Comparison of ENCODE assay signal across 11 cellular contexts in the genomic region with DNA sequence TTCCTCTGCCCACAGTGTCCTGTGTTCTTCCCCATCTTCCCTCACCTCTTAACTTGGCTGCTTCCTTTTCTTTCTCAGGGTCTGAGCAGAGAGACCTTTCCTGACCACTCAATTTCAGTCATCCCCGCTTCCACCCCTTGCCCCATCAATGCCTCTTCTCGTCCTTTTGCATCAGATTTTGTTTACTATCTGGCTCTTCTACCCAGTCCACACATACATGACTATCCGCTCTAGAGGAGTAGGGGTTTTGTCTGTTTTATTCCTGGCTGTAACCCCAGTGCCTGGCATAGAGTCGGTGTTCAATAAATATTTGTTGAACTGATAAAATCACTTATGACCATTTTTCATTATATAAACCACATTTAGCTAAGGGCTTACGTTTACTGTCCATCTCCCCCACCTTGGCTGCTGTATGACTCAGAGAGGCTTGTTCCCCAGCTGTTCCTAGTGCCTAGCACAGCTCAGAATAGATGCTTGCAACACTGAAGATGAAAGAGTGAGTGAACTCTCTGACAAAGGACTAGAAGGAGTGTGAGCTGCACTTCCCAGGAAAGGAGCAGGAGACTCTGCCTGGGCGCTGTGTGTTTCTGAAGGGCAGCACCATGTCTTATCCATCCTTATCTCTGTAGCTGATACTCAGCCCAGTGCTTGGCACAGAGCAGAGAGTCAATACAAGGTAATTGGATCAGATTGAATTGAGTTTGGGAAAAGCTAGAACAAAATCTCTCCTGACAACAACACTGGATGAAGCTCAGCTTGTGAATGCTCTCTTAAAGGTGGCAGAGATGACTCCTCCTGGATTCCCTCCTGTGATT. TPM values are rescaled to one million over a fixed set of nuclear protein-coding genes. Genes with fewer than 3 reads are reported as not detected.
DNase-seq lines count a peak whose midpoint lies in the region; ATAC-seq and TF ChIP-seq lines count a peak whose summit lies in the region.
"Had no signal": no experiment of that assay in that cellular context is flagged by ENCODE, and none has a peak within 500 bp of the region (broad histone marks: within the 10 kb centered on the region; RNA-seq: fewer than 3 reads in every experiment).

No MANE protein-coding gene starts in this region.

- TF ChIP-seq CTCF in VCaP (conservative IDR thresholded peaks at IDR 0.05) (no peak), progenitor cell of endocrine pancreas (IDR thresholded peaks at IDR 0.05; ENCODE audit: unreplicated experiment) (no peak)

- no peaks in the 10 kb centered on the region for H3K27me3 Mint-ChIP-seq in activated T-cell treated with anti-CD3 and anti-CD28 coated beads, Interleukin-2, amount 50 U/mL, for 24 hours
- no peaks in the 10 kb centered on the region for H3K27me3 Mint-ChIP-seq in activated T-cell treated with anti-CD3 and anti-CD28 coated beads, Interleukin-2, amount 50 U/mL, for 4 hours (ENCODE audit: low read depth)
- H3K27me3 Mint-ChIP-seq in stimulated activated memory B cell treated with anti-CD40 and anti-IgM and Interleukin-4, amounts not matched to agents 10 μg/mL and 1 μg/mL and 100 μg/mL, for 72 hours = no peaks in the 10 kb centered on the region
- no peaks in the 10 kb centered on the region for H3K27me3 Mint-ChIP-seq in progenitor cell of endocrine pancreas

- no peak for DNase-seq in activated T-cell treated with anti-CD3 and anti-CD28 coated beads, Interleukin-2, amount 50 U/mL, for 24 hours
- DNase-seq in activated T-cell treated with anti-CD3 and anti-CD28 coated beads, Interleukin-2, amount 50 U/mL, for 4 hours = no peak
- DNase-seq in hepatic stellate cell (ENCODE audit: low spot score) (peak; percentile 60), T-helper 1 cell (no peak), progenitor cell of endocrine pancreas (ENCODE audit: low spot score, unreplicated experiment) (no peak)
- DNase-seq in activated CD8-positive, alpha-beta memory T cell treated with anti-CD3 and anti-CD28 coated beads, Interleukin-2, amount 50 U/mL, for 48 hours = no peak
- DNase-seq: nucleus accumbens had no signal

- H3K9me3 Mint-ChIP-seq in activated T-cell treated with anti-CD3 and anti-CD28 coated beads, Interleukin-2, amount 50 U/mL, for 24 hours = no peaks in the 10 kb centered on the region
- H3K9me3 Mint-ChIP-seq in activated T-cell treated with anti-CD3 and anti-CD28 coated beads, Interleukin-2, amount 50 U/mL, for 4 hours = peaks cover 1% of the 10 kb centered on the region
- no peaks in the 10 kb centered on the region for H3K9me3 Mint-ChIP-seq in stimulated activated memory B cell treated with anti-CD40 and anti-IgM and Interleukin-4, amounts not matched to agents 10 μg/mL and 1 μg/mL and 100 μg/mL, for 72 hours
- no peaks in the 10 kb centered on the region for H3K9me3 Mint-ChIP-seq in progenitor cell of endocrine pancreas (ENCODE audit: low read depth)

- no peak for ATAC-seq in activated T-cell treated with anti-CD3 and anti-CD28 coated beads, Interleukin-2, amount 50 U/mL, for 4 hours
- no peak for ATAC-seq in stimulated activated memory B cell treated with anti-CD40 and anti-IgM and Interleukin-4, amounts not matched to agents 10 μg/mL and 1 μg/mL and 100 μg/mL, for 72 hours
- ATAC-seq: GM12878 had no signal

- H3K27ac Mint-ChIP-seq in activated T-cell treated with anti-CD3 and anti-CD28 coated beads, Interleukin-2, amount 50 U/mL, for 24 hours = peak overlapping the region; percentile 31
- H3K27ac Mint-ChIP-seq in stimulated activated memory B cell treated with anti-CD40 and anti-IgM and Interleukin-4, amounts not matched to agents 10 μg/mL and 1 μg/mL and 100 μg/mL, for 72 hours = peak overlapping the region; percentile 10
- H3K27ac Mint-ChIP-seq in progenitor cell of endocrine pancreas = no peak overlapping the region

- H3K36me3 Mint-ChIP-seq in activated T-cell treated with anti-CD3 and anti-CD28 coated beads, Interleukin-2, amount 50 U/mL, for 24 hours (ENCODE audit: low read depth) = peaks cover 90% of the 10 kb centered on the region
- peaks cover 46% of the 10 kb centered on the region for H3K36me3 Mint-ChIP-seq in activated T-cell treated with anti-CD3 and anti-CD28 coated beads, Interleukin-2, amount 50 U/mL, for 4 hours (ENCODE audit: insufficient read depth)
- H3K36me3 Mint-ChIP-seq in stimulated activated memory B cell treated with anti-CD40 and anti-IgM and Interleukin-4, amounts not matched to agents 10 μg/mL and 1 μg/mL and 100 μg/mL, for 72 hours = peaks cover 70% of the 10 kb centered on the region
- peaks cover 7% of the 10 kb centered on the region for H3K36me3 Mint-ChIP-seq in progenitor cell of endocrine pancreas (ENCODE audit: insufficient read depth)

- peak overlapping the region; percentile 82 for H3K27ac ChIP-seq in VCaP
- H3K27ac ChIP-seq: cardiac muscle cell had no signal

- H3K4me1 Mint-ChIP-seq in activated T-cell treated with anti-CD3 and anti-CD28 coated beads, Interleukin-2, amount 50 U/mL, for 24 hours (ENCODE audit: low read depth) = peaks cover 55% of the 10 kb centered on the region
- H3K4me1 Mint-ChIP-seq in activated T-cell treated with anti-CD3 and anti-CD28 coated beads, Interleukin-2, amount 50 U/mL, for 4 hours (ENCODE audit: low read depth) = peaks cover 53% of the 10 kb centered on the region
- H3K4me1 Mint-ChIP-seq in stimulated activated memory B cell treated with anti-CD40 and anti-IgM and Interleukin-4, amounts not matched to agents 10 μg/mL and 1 μg/mL and 100 μg/mL, for 72 hours = peaks cover 68% of the 10 kb centered on the region
- peaks cover 14% of the 10 kb centered on the region for H3K4me1 Mint-ChIP-seq in progenitor cell of endocrine pancreas (ENCODE audit: low read depth)

- no peak overlapping the region for H3K4me3 Mint-ChIP-seq in activated T-cell treated with anti-CD3 and anti-CD28 coated beads, Interleukin-2, amount 50 U/mL, for 24 hours
- H3K4me3 Mint-ChIP-seq in activated T-cell treated with anti-CD3 and anti-CD28 coated beads, Interleukin-2, amount 50 U/mL, for 4 hours = no peak overlapping the region
- no peak overlapping the region for H3K4me3 Mint-ChIP-seq in stimulated activated memory B cell treated with anti-CD40 and anti-IgM and Interleukin-4, amounts not matched to agents 10 μg/mL and 1 μg/mL and 100 μg/mL, for 72 hours
- no peak overlapping the region for H3K4me3 Mint-ChIP-seq in progenitor cell of endocrine pancreas (ENCODE audit: low read depth)

RNA-seq across cellular contexts. Expression of a gene that starts 21.9 kb away (rescaled TPM):
- total RNA-seq in activated T-cell treated with anti-CD3 and anti-CD28 coated beads, Interleukin-2, amount 50 U/mL, for 4 hours = 10 to 100 TPM; 50.8 to 83.7 (median 69.8) TPM
- total RNA-seq in progenitor cell of endocrine pancreas = 19.7 and 22.5 TPM in 2 replicates
